In genomic region chr11:2187267-2187707, GRCh38 we compare ENCODE assay signal across 21 cellular contexts. TPM values are rescaled to one million over a fixed set of nuclear protein-coding genes. Genes with fewer than 3 reads are reported as not detected.
DNase-seq lines count a peak whose midpoint lies in the region; ATAC-seq, FAIRE-seq and TF ChIP-seq lines count a peak whose summit lies in the region.
"Had no signal": no experiment of that assay in that cellular context is flagged by ENCODE, and none has a peak within 500 bp of the region (broad histone marks: within the 10 kb centered on the region; RNA-seq: fewer than 3 reads in every experiment).

No MANE protein-coding gene starts in this region.

- TF ChIP-seq POLR2A in A549 (IDR thresholded peaks at IDR 0.05; ENCODE audit: low read length) = no peak
- TF ChIP-seq POLR2A in erythroblast (IDR thresholded peaks at IDR 0.05; ENCODE audit: low read length) = no peak

- peak overlapping the region; percentile 72 for H3K4me2 ChIP-seq in A549

- WGBS in A549 (ENCODE audit: missing lambda C conversion rate) = 81% methylated on average over 7 of the region's 7 CpGs

- ATAC-seq in A549 (no peak), GM21360 (IDR thresholded peaks at IDR 0.05; ENCODE audit: unreplicated experiment) (no peak), HG02970 (IDR thresholded peaks at IDR 0.05; ENCODE audit: low FRiP score, unreplicated experiment) (no peak)

- no peak for TF ChIP-seq CTCF in A549 (IDR thresholded peaks at IDR 0.05)

- DNase-seq in A549 (ENCODE audit: low read depth in 1 of 2, low spot score in 1 of 2) (no peak), GM18507 (ENCODE audit: extremely low spot score, insufficient read length, low read depth) (no peak), amniotic epithelial cell (ENCODE audit: low read depth) (peak; percentile 7), erythroblast (lab: John Stamatoyannopoulos, UW) (peak; percentile 27 to 48), occipital lobe (lab: John Stamatoyannopoulos, UW) (no peak)
- DNase-seq in NK-92 treated with Interleukin-12 subunit alpha and Interleukin-12 subunit beta, amount 100 ng/mL, for 24 hours (lab: John Stamatoyannopoulos, UW) = no peak
- DNase-seq: DMS 273 treated with DMSO at 0.1 percent for 48 hours, DMS79, HFFc6, NCI-H2029 treated with DMSO at 0.1 percent for 48 hours had no signal

- CTCF ChIA-PET in A549 (lab: Yijun Ruan, JAX) = interaction anchor here (1.0 to 6.9 kb wide), 24 partner anchors 8 to 700 kb away, joined by 3 to 100 read pairs (median 6); partner anchors contain the start of genes C11orf21, TSPAN32 and TSSC4

- H3K27ac ChIP-seq in A549 = no peak overlapping the region
- H3K27ac ChIP-seq: HL-60 had no signal

- no peak for TF ChIP-seq RAD21 in A549 (conservative IDR thresholded peaks at IDR 0.05 in 1 of 2, IDR thresholded peaks at IDR 0.05 in 1 of 2)

- no peak overlapping the region for H3K4me3 ChIP-seq in A549

- POLR2A ChIA-PET in A549 (lab: Yijun Ruan, JAX) = no interaction called here

- TF ChIP-seq EP300 in A549 (IDR thresholded peaks at IDR 0.05) = no peak

- no peak for FAIRE-seq in A549 (lab: Jason Lieb, UNC)
- FAIRE-seq in GM18507 (lab: Jason Lieb, UNC) = peak; percentile 73
- FAIRE-seq: H54 had no signal

- no peaks in the 10 kb centered on the region for H3K4me1 ChIP-seq in A549

- H3K9me3 ChIP-seq in A549 = no peaks in the 10 kb centered on the region

TF ChIP-seq in A549, 52 proteins besides CTCF, POLR2A, EP300 and RAD21:
- TF ChIP-seq TP53 (CRISPR knock-in tag; IDR thresholded peaks at IDR 0.05) (no peak), ATOH8 (CRISPR knock-in tag; IDR thresholded peaks at IDR 0.05; ENCODE audit: low read depth) (no peak), KDM5A (IDR thresholded peaks at IDR 0.05) (no peak), NFE2L2 (conservative IDR thresholded peaks at IDR 0.05; ENCODE audit: low read length) (no peak), CHD2 (IDR thresholded peaks at IDR 0.05; ENCODE audit: low read length, partially characterized antibody) (no peak), JUN (IDR thresholded peaks at IDR 0.05) (no peak), E2F6 (IDR thresholded peaks at IDR 0.05; ENCODE audit: borderline replicate concordance, low read depth) (no peak), ZC3H11A (IDR thresholded peaks at IDR 0.05) (no peak), CBX2 (IDR thresholded peaks at IDR 0.05; ENCODE audit: borderline replicate concordance, low read depth) (no peak), MAZ (IDR thresholded peaks at IDR 0.05; ENCODE audit: borderline replicate concordance, low read depth, low read length) (no peak), PHF8 (IDR thresholded peaks at IDR 0.05; ENCODE audit: borderline replicate concordance, low read depth) (no peak), PBX3 (IDR thresholded peaks at IDR 0.05) (no peak)
TF ChIP-seq in A549: peak in this region for 0.

RNA-seq across cellular contexts. Expression of gene TH, which starts 15.7 kb away (rescaled TPM):
- polyA plus RNA-seq in A549 (2011; rRNA removed) (not detected in 2 replicates), A549 (2017; fragmentation: RNase III; extraction: RNeasy Plus Mini Kit Qiagen cat#74134 plus additional on column Dnase treatment) (not detected in 3 replicates)
- 0.04 TPM in 2 replicates for polyA plus RNA-seq in A549 (2012; cell fraction: cytosol; rRNA removed)
- 0.05 and 0.06 TPM in 2 replicates for polyA plus RNA-seq in A549 (2012; cell fraction: nucleus; rRNA removed)
- 0.15 TPM in 1 of 2 replicates, not detected in the other for polyA minus RNA-seq in A549 (2011; rRNA and poly(A)+ RNA removed)
- total RNA-seq in occipital lobe = not detected
- total RNA-seq: CD8-positive, alpha-beta memory T cell; HFFc6; NCI-H460; SK-MEL-5; T-helper 1 cell treated with Interleukin-12 subunit alpha and Interleukin-12 subunit beta and Interleukin-4 antibody, amounts not matched to agents 30 ng/mL and 1 ng/mL, for 36 hours had no signal
- polyA plus RNA-seq: CD14-positive monocyte; CD8-positive, alpha-beta memory T cell had no signal

RNA-seq across cellular contexts. Expression of gene INS, which starts 26.3 kb away (rescaled TPM):
- polyA plus RNA-seq in A549 (2011; rRNA removed) (not detected in 2 replicates), A549 (2017; fragmentation: RNase III; extraction: RNeasy Plus Mini Kit Qiagen cat#74134 plus additional on column Dnase treatment) (not detected in 3 replicates)
- polyA plus RNA-seq in A549 (2012; cell fraction: cytosol; rRNA removed) = not detected in 2 replicates
- not detected in 2 replicates for polyA plus RNA-seq in A549 (2012; cell fraction: nucleus; rRNA removed)
- not detected in 2 replicates for polyA minus RNA-seq in A549 (2011; rRNA and poly(A)+ RNA removed)
- total RNA-seq in occipital lobe = not detected
- total RNA-seq: A172; CD8-positive, alpha-beta memory T cell; HFFc6; HT-29; NCI-H460; SK-MEL-5; T-helper 1 cell treated with Interleukin-12 subunit alpha and Interleukin-12 subunit beta and Interleukin-4 antibody, amounts not matched to agents 30 ng/mL and 1 ng/mL, for 36 hours had no signal
- polyA plus RNA-seq: CD14-positive monocyte; CD8-positive, alpha-beta memory T cell had no signal

RNA-seq across cellular contexts. Expression of gene IGF2, which starts 48.1 kb away (rescaled TPM):
- 2.0 and 4.9 TPM in 2 replicates for polyA plus RNA-seq in A549 (2011; rRNA removed)
- 1.4 and 1.6 TPM in 2 replicates for polyA plus RNA-seq in A549 (2012; cell fraction: cytosol; rRNA removed)
- polyA plus RNA-seq in A549 (2012; cell fraction: nucleus; rRNA removed) = 1.3 and 1.7 TPM in 2 replicates
- polyA plus RNA-seq in A549 (2017; fragmentation: RNase III; extraction: RNeasy Plus Mini Kit Qiagen cat#74134 plus additional on column Dnase treatment) = 1.1 to 4.2 TPM (median 2.9 TPM) in 3 replicates
- polyA minus RNA-seq in A549 (2011; rRNA and poly(A)+ RNA removed) = 8.9 and 10.0 TPM in 2 replicates
- total RNA-seq in occipital lobe = 25.6 TPM
- polyA plus RNA-seq: CD14-positive monocyte; CD8-positive, alpha-beta memory T cell had no signal

Comparison
In these comparisons a context has a peak if more than half of its experiments do, and no peak if none do; other contexts are left out.
1. DNase-seq: peak in amniotic epithelial cell (single experiment) and erythroblast (2 of 2); none in A549 (0 of 2), GM18507 (single experiment), NK-92 treated with Interleukin-12 subunit alpha and Interleukin-12 subunit beta, amount 100 ng/mL, for 24 hours (single experiment) and occipital lobe (single experiment).